In the genomic region with DNA sequence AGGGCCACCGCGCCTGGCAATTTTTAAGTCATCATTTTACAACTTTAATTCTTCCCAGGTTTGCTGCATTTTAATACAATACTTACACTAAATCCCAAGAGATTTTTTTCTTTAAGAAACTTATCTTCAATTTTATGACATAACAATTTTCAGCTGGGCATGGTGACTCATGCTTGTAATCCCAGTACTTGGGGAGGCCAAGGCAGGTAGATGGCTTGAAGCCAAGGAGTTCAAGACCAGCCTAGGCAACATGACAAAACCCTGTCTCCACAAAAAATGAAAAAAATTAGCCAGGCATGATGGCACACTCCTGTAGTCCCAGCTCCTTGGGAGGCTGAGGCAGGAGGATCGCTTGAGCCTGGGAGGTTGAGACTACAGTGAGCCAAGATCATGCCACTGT, we compare ENCODE assay signal across 15 cellular contexts. TPM values are rescaled to one million over a fixed set of nuclear protein-coding genes. Genes with fewer than 3 reads are reported as not detected.
DNase-seq lines count a peak whose midpoint lies in the region; ATAC-seq and TF ChIP-seq lines count a peak whose summit lies in the region.
"Had no signal": no experiment of that assay in that cellular context is flagged by ENCODE, and none has a peak within 500 bp of the region (broad histone marks: within the 10 kb centered on the region; RNA-seq: fewer than 3 reads in every experiment).

No MANE protein-coding gene starts in this region.

- no peak overlapping the region for H2AFZ ChIP-seq in fibroblast of lung (ENCODE audit: low read length)

- no peaks in the 10 kb centered on the region for H3K27me3 ChIP-seq in fibroblast of lung (ENCODE audit: control insufficient read depth, insufficient read depth, low read length)
- H3K27me3 ChIP-seq: MG63 had no signal

- H3K36me3 ChIP-seq in HEK293 (ENCODE audit: control insufficient read depth in 2 of 2, insufficient read depth in 1 of 2, low read length in 2 of 2) (peaks cover 7 to 70% of the 10 kb centered on the region in 2 experiments), fibroblast of lung (ENCODE audit: control insufficient read depth, insufficient read depth, low read length) (no peaks in the 10 kb centered on the region)
- H3K36me3 ChIP-seq: MG63 had no signal

- intact Hi-C loops in sciatic nerve (cut with DNase I), result no loop called here

- no peaks in the 10 kb centered on the region for H3K79me2 ChIP-seq in fibroblast of lung (ENCODE audit: control insufficient read depth, insufficient read depth, low read length)

- TF ChIP-seq CTCF in HEK293 (tag by site-specific recombination; IDR thresholded peaks at IDR 0.05) (no peak), fibroblast of lung (conservative IDR thresholded peaks at IDR 0.05 in 1 of 2, IDR thresholded peaks at IDR 0.05 in 1 of 2; ENCODE audit: low read depth in 1 of 2, low read length in 2 of 2) (no peak)

- H3K9me3 ChIP-seq in HEK293 (ENCODE audit: control insufficient read depth, insufficient read depth, low read depth, low read length) (no peaks in the 10 kb centered on the region), fibroblast of lung (ENCODE audit: control insufficient read depth, insufficient read depth, low read depth, low read length) (no peaks in the 10 kb centered on the region)
- H3K9me3 ChIP-seq: HAP-1, MG63 had no signal

- H3K4me1 ChIP-seq in HEK293 (ENCODE audit: control insufficient read depth, insufficient read depth, low read length) (no peaks in the 10 kb centered on the region), fibroblast of lung (ENCODE audit: control insufficient read depth, extremely low read depth, insufficient read depth, low read length) (no peaks in the 10 kb centered on the region)

- no peaks in the 10 kb centered on the region for H4K20me1 ChIP-seq in fibroblast of lung (ENCODE audit: control insufficient read depth, extremely low read depth, insufficient read depth, low read length)

- POLR2A ChIA-PET in HEK293 (lab: Yijun Ruan, JAX), result no interaction called here

- H3K4me2 ChIP-seq in fibroblast of lung (ENCODE audit: extremely low read depth, insufficient read depth, low read length), result no peak overlapping the region

- no peak overlapping the region for H3K27ac ChIP-seq in HEK293 (ENCODE audit: extremely low read depth, low read depth, low read length)
- no peak overlapping the region for H3K27ac ChIP-seq in fibroblast of lung (ENCODE audit: insufficient read depth, low read length)
- H3K27ac ChIP-seq: C4-2B, HL-60 had no signal

- no peak for ATAC-seq in sciatic nerve

- CTCF ChIA-PET in HEK293 (lab: Yijun Ruan, JAX), result interaction anchor here (0.7 kb wide), 2 partner anchors 13 to 147 kb away, joined by 3 to 4 read pairs; no protein-coding TSS in a partner anchor

- H3K4me3 ChIP-seq in HEK293 (ENCODE audit: low read depth, low read length) (no peak overlapping the region), fibroblast of lung (replicated peaks in 1 of 4; ENCODE audit: control extremely low read depth in 1 of 4, insufficient read depth in 1 of 4, low read depth in 3 of 4, low read length in 4 of 4) (no peak overlapping the region)
- H3K4me3 ChIP-seq: HAP-1, MG63 had no signal

- no peak overlapping the region for H3K9ac ChIP-seq in fibroblast of lung (ENCODE audit: insufficient read depth, low read length)

- DNase-seq in RPMI7951 (ENCODE audit: low read depth), result peak; percentile 6
- peak; percentile 3 to 4 for DNase-seq in fibroblast of lung (ENCODE audit: low read depth in 2 of 2)
- peak; percentile 3 for DNase-seq in kidney tubule cell (ENCODE audit: low spot score)
- no peak for DNase-seq in stimulated activated CD4-positive, alpha-beta T cell treated with anti-CD3 and anti-CD28 coated beads, Interleukin-2, amount 100 ng/mL, for 24 hours
- no peak for DNase-seq in SHP77 treated with DMSO at 0.1 percent for 48 hours (lab: John Stamatoyannopoulos, UW)
- no peak for DNase-seq in sciatic nerve (ENCODE audit: low spot score)
- DNase-seq: MG63, NCI-H1092, NCI-H2081 treated with DMSO at 0.1 percent for 48 hours, NCI-H524 had no signal

TF ChIP-seq in HEK293, 187 proteins besides CTCF, POLR2A, EP300 and RAD21:
- TF ChIP-seq ZNF350 (tag by site-specific recombination; IDR thresholded peaks at IDR 0.05) (no peak), ZNF629 (tag by site-specific recombination; IDR thresholded peaks at IDR 0.05) (0 out of 2 replicates have a peak, but pooled peaks have one; percentile 36), KLF17 (tag by site-specific recombination; IDR thresholded peaks at IDR 0.05) (no peak), ZNF404 (tag by site-specific recombination; IDR thresholded peaks at IDR 0.05) (no peak), GLIS1 (tag by site-specific recombination; IDR thresholded peaks at IDR 0.05) (peak; percentile 15; the same call in 1 of the 2 replicates), ZNF664 (tag by site-specific recombination; IDR thresholded peaks at IDR 0.05) (no peak), ZNF2 (tag by site-specific recombination; IDR thresholded peaks at IDR 0.05) (no peak)
- TF ChIP-seq, protein P1, sequence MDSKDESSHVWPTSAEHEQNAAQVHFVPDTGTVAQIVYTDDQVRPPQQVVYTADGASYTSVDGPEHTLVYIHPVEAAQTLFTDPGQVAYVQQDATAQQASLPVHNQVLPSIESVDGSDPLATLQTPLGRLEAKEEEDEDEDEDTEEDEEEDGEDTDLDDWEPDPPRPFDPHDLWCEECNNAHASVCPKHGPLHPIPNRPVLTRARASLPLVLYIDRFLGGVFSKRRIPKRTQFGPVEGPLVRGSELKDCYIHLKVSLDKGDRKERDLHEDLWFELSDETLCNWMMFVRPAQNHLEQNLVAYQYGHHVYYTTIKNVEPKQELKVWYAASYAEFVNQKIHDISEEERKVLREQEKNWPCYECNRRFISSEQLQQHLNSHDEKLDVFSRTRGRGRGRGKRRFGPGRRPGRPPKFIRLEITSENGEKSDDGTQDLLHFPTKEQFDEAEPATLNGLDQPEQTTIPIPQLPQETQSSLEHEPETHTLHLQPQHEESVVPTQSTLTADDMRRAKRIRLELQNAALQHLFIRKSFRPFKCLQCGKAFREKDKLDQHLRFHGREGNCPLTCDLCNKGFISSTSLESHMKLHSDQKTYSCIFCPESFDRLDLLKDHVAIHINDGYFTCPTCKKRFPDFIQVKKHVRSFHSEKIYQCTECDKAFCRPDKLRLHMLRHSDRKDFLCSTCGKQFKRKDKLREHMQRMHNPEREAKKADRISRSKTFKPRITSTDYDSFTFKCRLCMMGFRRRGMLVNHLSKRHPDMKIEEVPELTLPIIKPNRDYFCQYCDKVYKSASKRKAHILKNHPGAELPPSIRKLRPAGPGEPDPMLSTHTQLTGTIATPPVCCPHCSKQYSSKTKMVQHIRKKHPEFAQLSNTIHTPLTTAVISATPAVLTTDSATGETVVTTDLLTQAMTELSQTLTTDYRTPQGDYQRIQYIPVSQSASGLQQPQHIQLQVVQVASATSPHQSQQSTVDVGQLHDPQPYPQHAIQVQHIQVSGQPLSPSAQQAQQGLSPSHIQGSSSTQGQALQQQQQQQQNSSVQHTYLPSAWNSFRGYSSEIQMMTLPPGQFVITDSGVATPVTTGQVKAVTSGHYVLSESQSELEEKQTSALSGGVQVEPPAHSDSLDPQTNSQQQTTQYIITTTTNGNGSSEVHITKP (tag by site-specific recombination; IDR thresholded peaks at IDR 0.05), result 0 out of 2 replicates have a peak, but pooled peaks have one; percentile 15

RNA-seq across cellular contexts. Expression of gene CLDN25, which starts 38.8 kb away (rescaled TPM):
- not detected in 2 replicates for total RNA-seq in RPMI7951 (2014; rRNA removed; shearing (Covaris generic))
- total RNA-seq in fibroblast of lung, result not detected in 2 replicates
- polyA plus RNA-seq in fibroblast of lung, result not detected in 2 replicates
- polyA plus RNA-seq in fibroblast of lung (2012), result not detected in 2 replicates
- not detected in 2 replicates for polyA minus RNA-seq in fibroblast of lung (ENCODE audit: low replicate concordance)
- total RNA-seq in sciatic nerve, result not detected
- total RNA-seq: A673 had no signal

RNA-seq across cellular contexts. Expression of gene ZW10, which starts 44.9 kb away (rescaled TPM):
- 39.4 and 46.1 TPM in 2 replicates for total RNA-seq in RPMI7951 (2014; rRNA removed; shearing (Covaris generic))
- 13.5 and 15.9 TPM in 2 replicates for total RNA-seq in fibroblast of lung
- 15.4 and 19.3 TPM in 2 replicates for polyA plus RNA-seq in fibroblast of lung
- polyA plus RNA-seq in fibroblast of lung (2012), result 10.3 and 14.8 TPM in 2 replicates
- 5.4 and 5.7 TPM in 2 replicates for polyA minus RNA-seq in fibroblast of lung (ENCODE audit: low replicate concordance)
- 11.6 TPM for total RNA-seq in sciatic nerve

RNA-seq across cellular contexts. Expression of gene USP28, which starts 56.9 kb away (rescaled TPM):
- total RNA-seq in RPMI7951 (2014; rRNA removed; shearing (Covaris generic)), result 44.0 and 51.2 TPM in 2 replicates
- total RNA-seq in fibroblast of lung, result 37.7 and 38.0 TPM in 2 replicates
- 22.4 and 27.4 TPM in 2 replicates for polyA plus RNA-seq in fibroblast of lung
- polyA plus RNA-seq in fibroblast of lung (2012), result 10.3 and 13.6 TPM in 2 replicates
- polyA minus RNA-seq in fibroblast of lung (ENCODE audit: low replicate concordance), result 7.3 and 18.3 TPM in 2 replicates
- 23.0 TPM for total RNA-seq in sciatic nerve

Comparison
In these comparisons a context has a peak if more than half of its experiments do, and no peak if none do; other contexts are left out.
1. DNase-seq: peak in RPMI7951 (single experiment), fibroblast of lung (2 of 2) and kidney tubule cell (single experiment); none in stimulated activated CD4-positive, alpha-beta T cell treated with anti-CD3 and anti-CD28 coated beads, Interleukin-2, amount 100 ng/mL, for 24 hours (0 of 2), SHP77 treated with DMSO at 0.1 percent for 48 hours (single experiment) and sciatic nerve (single experiment).